2 cellular contexts compared by ENCODE assay signal in the genomic region with DNA sequence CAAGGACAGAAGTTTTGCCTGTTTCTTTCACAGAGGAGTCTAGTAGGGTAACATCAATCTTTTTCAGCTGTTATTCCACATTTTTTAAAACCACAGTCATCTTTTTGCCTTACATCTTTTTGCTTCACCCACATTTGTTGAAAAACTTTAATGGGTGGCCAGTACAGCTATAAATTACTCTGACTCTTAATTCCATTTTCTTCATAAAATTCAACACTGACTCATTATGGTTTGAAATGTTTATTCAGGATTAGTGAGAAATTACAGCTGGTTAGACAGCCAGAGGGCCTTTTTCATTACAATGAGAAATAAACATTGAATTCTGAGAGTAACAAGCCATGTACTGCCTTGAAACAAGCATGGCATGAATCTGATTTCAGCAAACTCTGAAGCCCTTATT.
TF ChIP-seq lines count a peak whose summit lies in the region.

No MANE protein-coding gene starts in this region.

TF ChIP-seq in SK-N-SH treated with all-trans-retinoic acid at 6 μM for 48 hours, 23 proteins besides CTCF, POLR2A, EP300 and RAD21:
- TF ChIP-seq CREB5 (CRISPR knock-in tag; IDR thresholded peaks at IDR 0.05; ENCODE audit: low read depth) (no peak), CSRNP3 (CRISPR knock-in tag; IDR thresholded peaks at IDR 0.05) (no peak), ZFP3 (CRISPR knock-in tag; IDR thresholded peaks at IDR 0.05) (no peak), RARB (CRISPR knock-in tag; IDR thresholded peaks at IDR 0.05) (no peak), ARNTL (CRISPR knock-in tag; IDR thresholded peaks at IDR 0.05; ENCODE audit: borderline replicate concordance, low read depth) (no peak), ISL1 (CRISPR knock-in tag; IDR thresholded peaks at IDR 0.05) (0 out of 2 replicates have a peak, but pooled peaks have one; percentile 17), PPARA (CRISPR knock-in tag; IDR thresholded peaks at IDR 0.05; ENCODE audit: borderline replicate concordance) (no peak)
TF ChIP-seq in SK-N-SH treated with all-trans-retinoic acid at 6 μM for 48 hours: peak in this region for 1.

TF ChIP-seq in SK-N-SH, 30 proteins besides CTCF, POLR2A, EP300 and RAD21 (continued from another document):
- TF ChIP-seq, protein P1, sequence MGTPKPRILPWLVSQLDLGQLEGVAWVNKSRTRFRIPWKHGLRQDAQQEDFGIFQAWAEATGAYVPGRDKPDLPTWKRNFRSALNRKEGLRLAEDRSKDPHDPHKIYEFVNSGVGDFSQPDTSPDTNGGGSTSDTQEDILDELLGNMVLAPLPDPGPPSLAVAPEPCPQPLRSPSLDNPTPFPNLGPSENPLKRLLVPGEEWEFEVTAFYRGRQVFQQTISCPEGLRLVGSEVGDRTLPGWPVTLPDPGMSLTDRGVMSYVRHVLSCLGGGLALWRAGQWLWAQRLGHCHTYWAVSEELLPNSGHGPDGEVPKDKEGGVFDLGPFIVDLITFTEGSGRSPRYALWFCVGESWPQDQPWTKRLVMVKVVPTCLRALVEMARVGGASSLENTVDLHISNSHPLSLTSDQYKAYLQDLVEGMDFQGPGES (IDR thresholded peaks at IDR 0.05; ENCODE audit: low read depth, low read length), result no peak
- TF ChIP-seq, protein P2, sequence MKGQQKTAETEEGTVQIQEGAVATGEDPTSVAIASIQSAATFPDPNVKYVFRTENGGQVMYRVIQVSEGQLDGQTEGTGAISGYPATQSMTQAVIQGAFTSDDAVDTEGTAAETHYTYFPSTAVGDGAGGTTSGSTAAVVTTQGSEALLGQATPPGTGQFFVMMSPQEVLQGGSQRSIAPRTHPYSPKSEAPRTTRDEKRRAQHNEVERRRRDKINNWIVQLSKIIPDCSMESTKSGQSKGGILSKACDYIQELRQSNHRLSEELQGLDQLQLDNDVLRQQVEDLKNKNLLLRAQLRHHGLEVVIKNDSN (IDR thresholded peaks at IDR 0.05; ENCODE audit: borderline replicate concordance, low read depth), result no peak
- TF ChIP-seq NRF1 (IDR thresholded peaks at IDR 0.05; ENCODE audit: low read depth, low read length) (no peak), RFX5 (IDR thresholded peaks at IDR 0.05; ENCODE audit: low read length) (no peak), PBX3 (IDR thresholded peaks at IDR 0.05) (no peak), JUND (IDR thresholded peaks at IDR 0.05) (no peak), MXI1 (IDR thresholded peaks at IDR 0.05; ENCODE audit: low read depth, low read length) (no peak), MEF2A (IDR thresholded peaks at IDR 0.05; ENCODE audit: borderline replicate concordance, low read depth) (no peak), YY1 (IDR thresholded peaks at IDR 0.05; ENCODE audit: low read depth) (no peak), NFIC (IDR thresholded peaks at IDR 0.05; ENCODE audit: borderline replicate concordance) (no peak), FOXJ3 (CRISPR knock-in tag; IDR thresholded peaks at IDR 0.05) (no peak), GABPA (IDR thresholded peaks at IDR 0.05; ENCODE audit: low read depth) (no peak), RCOR1 (IDR thresholded peaks at IDR 0.05; ENCODE audit: low read length) (no peak), CHD2 (IDR thresholded peaks at IDR 0.05; ENCODE audit: low read length, partially characterized antibody) (no peak), FOSL2 (IDR thresholded peaks at IDR 0.05; ENCODE audit: borderline replicate concordance, low read depth) (no peak), EZH2phosphoT487 (IDR thresholded peaks at IDR 0.05; ENCODE audit: borderline replicate concordance, low read depth) (no peak), SMC3 (IDR thresholded peaks at IDR 0.05; ENCODE audit: low read depth, low read length) (no peak), RXRA (IDR thresholded peaks at IDR 0.05; ENCODE audit: borderline replicate concordance, low read depth) (no peak)
- TF ChIP-seq, protein P3, sequence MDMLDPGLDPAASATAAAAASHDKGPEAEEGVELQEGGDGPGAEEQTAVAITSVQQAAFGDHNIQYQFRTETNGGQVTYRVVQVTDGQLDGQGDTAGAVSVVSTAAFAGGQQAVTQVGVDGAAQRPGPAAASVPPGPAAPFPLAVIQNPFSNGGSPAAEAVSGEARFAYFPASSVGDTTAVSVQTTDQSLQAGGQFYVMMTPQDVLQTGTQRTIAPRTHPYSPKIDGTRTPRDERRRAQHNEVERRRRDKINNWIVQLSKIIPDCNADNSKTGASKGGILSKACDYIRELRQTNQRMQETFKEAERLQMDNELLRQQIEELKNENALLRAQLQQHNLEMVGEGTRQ (IDR thresholded peaks at IDR 0.05; ENCODE audit: borderline replicate concordance, low read depth, low read length), result no peak
TF ChIP-seq in SK-N-SH: peak in this region for 0.
